In the genomic region with DNA sequence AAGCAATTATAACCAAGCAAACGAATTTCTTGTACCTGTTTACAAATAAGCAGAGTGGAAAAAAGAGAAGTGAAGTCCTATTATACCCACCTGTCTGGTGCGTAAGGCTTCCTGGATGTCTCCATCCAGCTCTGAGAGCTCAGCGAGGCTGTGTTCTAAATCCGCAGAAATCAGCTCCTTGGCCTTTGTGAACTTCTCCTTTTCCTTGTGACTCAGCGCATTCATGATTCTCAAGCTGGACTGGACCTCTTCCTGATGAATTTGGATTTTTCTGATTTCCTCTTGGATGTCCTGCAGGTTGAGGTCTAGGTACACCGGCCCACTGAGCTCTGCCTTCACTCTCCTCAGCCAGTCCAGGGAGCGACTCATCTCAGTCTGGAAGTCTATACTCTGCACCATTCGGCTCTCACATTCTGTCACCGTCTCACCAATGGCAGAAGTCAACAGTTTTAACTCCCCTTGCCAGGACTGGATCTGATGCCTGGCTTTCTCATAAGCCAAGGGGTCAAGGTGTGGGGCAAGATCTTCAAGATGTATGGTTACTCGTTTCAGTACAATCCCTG, we compare ENCODE assay signal across 20 cellular contexts.
DNase-seq lines count a peak whose midpoint lies in the region; ATAC-seq and TF ChIP-seq lines count a peak whose summit lies in the region.
"Had no signal": no experiment of that assay in that cellular context is flagged by ENCODE, and none has a peak within 500 bp of the region (broad histone marks: within the 10 kb centered on the region; RNA-seq: fewer than 3 reads in every experiment).

No MANE protein-coding gene starts in this region.

- H3K9me3 Mint-ChIP-seq in stimulated activated naive CD8-positive, alpha-beta T cell treated with anti-CD3 and anti-CD28 coated beads, Interleukin-15, amount 100 ng/mL, for 72 hours = no peaks in the 10 kb centered on the region
- H3K9me3 Mint-ChIP-seq: CD8-positive, alpha-beta memory T cell had no signal

- no peak for TF ChIP-seq CTCF in left lung (IDR thresholded peaks at IDR 0.05)
- no peak for TF ChIP-seq CTCF in upper lobe of right lung (IDR thresholded peaks at IDR 0.05)
- TF ChIP-seq CTCF in vagina (IDR thresholded peaks at IDR 0.05) = no peak

- H3K36me3 ChIP-seq in left lung (peaks cover 0 to 91% of the 10 kb centered on the region in 2 donors), upper lobe of right lung (peaks cover 77% of the 10 kb centered on the region), vagina (peaks cover 0 to 29% of the 10 kb centered on the region in 2 donors)
- H3K36me3 ChIP-seq: BLaER1 had no signal

- ATAC-seq in right cardiac atrium (peak; percentile 32 to 45), left lung (peak; percentile 45), upper lobe of right lung (peak; percentile 50)
- ATAC-seq in stimulated activated naive CD8-positive, alpha-beta T cell treated with anti-CD3 and anti-CD28 coated beads, Interleukin-15, amount 100 ng/mL, for 72 hours = no peak

- no peak overlapping the region for H3K4me3 ChIP-seq in right cardiac atrium (ENCODE audit: low read length)
- H3K4me3 ChIP-seq in left lung = no peak overlapping the region
- H3K4me3 ChIP-seq in upper lobe of right lung = no peak overlapping the region
- no peak overlapping the region for H3K4me3 ChIP-seq in vagina
- H3K4me3 ChIP-seq: A549, BLaER1, PC-9, SJCRH30 had no signal

- DNase-seq in right cardiac atrium (no peak), cardiac septum (ENCODE audit: low spot score) (no peak), NOMO-1 treated with dmso at 0.1 percent for 144 hours (lab: John Stamatoyannopoulos, UW; ENCODE audit: unreplicated experiment) (peak; percentile 33), left lung (no peak), upper lobe of right lung (no peak), vagina (ENCODE audit: extremely low spot score in 2 of 2) (no peak)
- no peak for DNase-seq in stimulated activated naive CD8-positive, alpha-beta T cell treated with anti-CD3 and anti-CD28 coated beads, Interleukin-15, amount 100 ng/mL, for 72 hours
- DNase-seq in activated CD4-positive, CD25-positive, alpha-beta regulatory T cell treated with anti-CD3 and anti-CD28 coated beads, Interleukin-2, amount 50 U/mL, for 72 hours = no peak
- DNase-seq: CD8-positive, alpha-beta memory T cell; DMS53; NCI-H1092; NCI-H146; NCI-H2081; NCI-H446 treated with DMSO at 0.1 percent for 48 hours; NK-92 treated with Interleukin-12 subunit alpha and Interleukin-12 subunit beta, amount 100 ng/mL, for 24 hours; PC-9; SJCRH30 had no signal

- intact Hi-C loops in right cardiac atrium (cut with DNase I) (no loop called here), cardiac septum (cut with DNase I) (no loop called here), left lung (cut with DNase I) (no loop called here), upper lobe of right lung (cut with DNase I) (no loop called here), vagina (cut with DNase I) (no loop called here)

- no peak overlapping the region for H3K4me3 Mint-ChIP-seq in stimulated activated naive CD8-positive, alpha-beta T cell treated with anti-CD3 and anti-CD28 coated beads, Interleukin-15, amount 100 ng/mL, for 72 hours
- H3K4me3 Mint-ChIP-seq: CD8-positive, alpha-beta memory T cell had no signal

- peak overlapping the region in 1 of 2 donors; percentile 33 for H3K27ac Mint-ChIP-seq in stimulated activated naive CD8-positive, alpha-beta T cell treated with anti-CD3 and anti-CD28 coated beads, Interleukin-15, amount 100 ng/mL, for 72 hours

- TF ChIP-seq POLR2A in vagina (IDR thresholded peaks at IDR 0.05) = no peak

- WGBS in right cardiac atrium = 87% methylated on average over 10 of the region's 10 CpGs

- H3K27ac ChIP-seq in right cardiac atrium (ENCODE audit: low read length) (no peak overlapping the region), left lung (no peak overlapping the region), upper lobe of right lung (no peak overlapping the region), vagina (no peak overlapping the region)
- H3K27ac ChIP-seq: A549, BLaER1, PC-9, RWPE1, SJCRH30 had no signal

- H3K27me3 ChIP-seq in right cardiac atrium (ENCODE audit: control insufficient read depth, insufficient read depth) = no peaks in the 10 kb centered on the region
- H3K27me3 ChIP-seq in left lung = no peaks in the 10 kb centered on the region
- no peaks in the 10 kb centered on the region for H3K27me3 ChIP-seq in upper lobe of right lung
- H3K27me3 ChIP-seq in vagina = no peaks in the 10 kb centered on the region
- H3K27me3 ChIP-seq: BLaER1, SJCRH30 had no signal

- H3K9me3 ChIP-seq in right cardiac atrium (ENCODE audit: control insufficient read depth, low read length) = no peaks in the 10 kb centered on the region
- H3K9me3 ChIP-seq in left lung = no peaks in the 10 kb centered on the region
- H3K9me3 ChIP-seq in upper lobe of right lung = no peaks in the 10 kb centered on the region
- H3K9me3 ChIP-seq in vagina = no peaks in the 10 kb centered on the region
- H3K9me3 ChIP-seq: A549, BLaER1, SJCRH30 had no signal

- H3K27me3 Mint-ChIP-seq in stimulated activated naive CD8-positive, alpha-beta T cell treated with anti-CD3 and anti-CD28 coated beads, Interleukin-15, amount 100 ng/mL, for 72 hours = no peaks in the 10 kb centered on the region
- H3K27me3 Mint-ChIP-seq: CD8-positive, alpha-beta memory T cell had no signal

- H3K4me1 ChIP-seq in right cardiac atrium (ENCODE audit: control insufficient read depth, insufficient read depth, low read length) (no peaks in the 10 kb centered on the region), left lung (peaks cover 0 to 3% of the 10 kb centered on the region in 2 donors), upper lobe of right lung (no peaks in the 10 kb centered on the region), vagina (no peaks in the 10 kb centered on the region)
- H3K4me1 ChIP-seq: A549, BLaER1, SJCRH30 had no signal

- no peaks in the 10 kb centered on the region for H3K4me1 Mint-ChIP-seq in stimulated activated naive CD8-positive, alpha-beta T cell treated with anti-CD3 and anti-CD28 coated beads, Interleukin-15, amount 100 ng/mL, for 72 hours
- H3K4me1 Mint-ChIP-seq: CD8-positive, alpha-beta memory T cell had no signal
